In the genomic region with DNA sequence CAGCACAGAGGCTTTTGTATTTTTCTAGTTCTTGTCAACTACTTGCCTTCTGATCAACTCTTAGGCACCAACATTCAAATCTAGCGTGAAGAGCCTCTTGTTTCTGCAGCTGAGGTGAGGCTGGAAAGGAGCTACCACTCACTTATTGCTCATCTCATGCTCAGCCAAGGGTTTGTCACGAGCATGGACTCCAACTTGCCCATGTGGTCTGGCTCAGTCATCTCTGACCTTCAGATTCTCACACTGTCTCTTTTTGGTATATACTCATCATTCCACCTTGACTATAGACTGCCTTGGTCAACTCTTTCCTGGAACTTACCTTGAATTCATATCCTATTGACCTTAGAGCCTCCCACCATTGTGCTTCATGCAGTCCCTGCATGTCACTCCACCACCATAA, we compare ENCODE assay signal across 5 cellular contexts. TPM values are rescaled to one million over a fixed set of nuclear protein-coding genes. Genes with fewer than 3 reads are reported as not detected.
"Had no signal": no experiment of that assay in that cellular context is flagged by ENCODE, and none has a peak within 500 bp of the region (broad histone marks: within the 10 kb centered on the region; RNA-seq: fewer than 3 reads in every experiment).

No MANE protein-coding gene starts in this region.

- H3K4me3 Mint-ChIP-seq: GM23338, H9 had no signal

- ATAC-seq: GM23338, K562 had no signal

- H3K4me3 ChIP-seq: GM23338, K562 had no signal

- H2AFZ ChIP-seq: GM23338 had no signal

- H3K4me2 ChIP-seq: GM23338 had no signal

- H3K9me3 Mint-ChIP-seq: GM23338, H9 had no signal

- DNase-seq: H9, HCEC 1CT, IMR-90 had no signal

- H3K27ac Mint-ChIP-seq: GM23338, H9 had no signal

RNA-seq across cellular contexts. Expression of a gene that starts 5.2 kb away (rescaled TPM):
- polyA plus RNA-seq: IMR-90, K562 had no signal
